ENCODE assay signal across 8 cellular contexts in the genomic region with DNA sequence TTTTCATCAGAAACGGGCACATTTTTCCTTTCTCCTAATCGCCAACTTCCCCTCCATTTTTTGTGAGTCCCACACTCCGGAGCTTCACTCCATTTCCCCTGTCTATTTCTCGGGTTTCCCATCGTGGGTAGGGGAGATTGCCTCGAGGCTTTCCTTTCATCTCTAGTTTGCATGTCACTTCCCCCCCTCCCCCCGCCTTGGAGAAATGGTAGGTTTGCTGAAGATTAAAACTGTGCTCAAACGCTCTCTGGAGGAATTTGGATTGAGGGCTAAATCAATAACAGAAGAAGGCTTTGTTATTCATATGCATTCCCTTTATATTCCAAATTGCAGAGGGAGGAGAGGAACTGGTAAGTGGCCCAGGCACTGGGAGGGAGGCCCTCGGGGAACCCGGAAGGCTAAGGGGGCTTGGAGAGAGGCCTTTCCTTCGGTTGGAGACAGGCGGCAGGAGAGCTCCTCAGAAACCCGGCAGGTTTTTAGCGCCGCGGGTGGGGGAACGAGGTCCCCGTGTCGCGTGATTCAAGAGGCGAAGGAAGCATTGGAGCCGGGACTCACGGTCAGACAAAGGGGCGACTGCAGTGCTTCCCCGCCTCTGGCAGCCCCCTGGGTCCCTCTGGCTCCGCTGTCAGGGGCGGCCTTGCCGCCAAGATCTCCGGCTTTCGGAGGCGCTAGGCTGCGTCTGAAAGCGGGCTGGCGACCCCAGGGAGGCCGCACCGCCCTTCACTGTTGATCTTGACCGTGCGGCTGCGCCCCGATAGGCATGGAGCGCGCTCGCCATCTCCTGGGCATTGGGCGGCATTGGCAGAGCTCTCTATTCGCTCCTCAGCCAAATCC. TPM values are rescaled to one million over a fixed set of nuclear protein-coding genes. Genes with fewer than 3 reads are reported as not detected.
DNase-seq lines count a peak whose midpoint lies in the region; ATAC-seq, FAIRE-seq and TF ChIP-seq lines count a peak whose summit lies in the region.

No MANE protein-coding gene starts in this region.

- peaks cover 18 to 78% of the 10 kb centered on the region in 2 donors for H3K27me3 ChIP-seq in small intestine (ENCODE audit: control insufficient read depth in 2 of 2, insufficient read depth in 2 of 2, low read length in 2 of 2)

- no peaks in the 10 kb centered on the region for H3K36me3 Mint-ChIP-seq in brain

- FAIRE-seq in small intestine (lab: Jason Lieb, UNC), result no peak

- no peaks in the 10 kb centered on the region for H3K9me3 ChIP-seq in small intestine (ENCODE audit: control insufficient read depth, low read depth)

- H3K4me3 Mint-ChIP-seq in brain, result peak overlapping the region; percentile 66 to 88 (median 71)

- H3K4me1 Mint-ChIP-seq in brain, result peaks cover 30% of the 10 kb centered on the region

- ATAC-seq in HG02571 (IDR thresholded peaks at IDR 0.05; ENCODE audit: unreplicated experiment), result peak; percentile 89

- peaks cover 0 to 19% (median 4%) of the 10 kb centered on the region in 5 experiments for H3K9me3 Mint-ChIP-seq in brain

- peak; percentile 91 to 95 for TF ChIP-seq CTCF in brain (conservative IDR thresholded peaks at IDR 0.05)

- WGBS in small intestine, 3 donors, result 0 to 2% (median 1%) methylated on average over 44 to 45 of the region's 45 CpGs

- peaks cover 98% of the 10 kb centered on the region for H3K27me3 Mint-ChIP-seq in brain

- H3K27ac Mint-ChIP-seq in brain, result no peak overlapping the region

- H3K4me3 ChIP-seq in small intestine (ENCODE audit: low read depth in 1 of 2, low read length in 2 of 2), result peak overlapping the region in 1 of 2 donors; percentile 48

- H3K4me1 ChIP-seq in small intestine (ENCODE audit: control insufficient read depth in 2 of 2, insufficient read depth in 1 of 2, low read depth in 1 of 2, low read length in 1 of 2), result peaks cover 0 to 3% of the 10 kb centered on the region in 2 donors

- DNase-seq in NCI-H1105 (lab: John Stamatoyannopoulos, UW) (peak; percentile 85), NCI-H1105 treated with DMSO at 0.1 percent for 48 hours (lab: John Stamatoyannopoulos, UW) (no peak), NCI-H1048 (lab: John Stamatoyannopoulos, UW) (peak; percentile 79), T-helper 2 cell (peak in 4 of 5 experiments; percentile 23 to 58 (median 40)), iPS-NIHi7 (ENCODE audit: extremely low spot score) (peak; percentile 82), small intestine (peak; percentile 62)

- H3K36me3 ChIP-seq in small intestine (ENCODE audit: control insufficient read depth in 2 of 2, insufficient read depth in 2 of 2, low read length in 2 of 2), result no peaks in the 10 kb centered on the region

- no peak overlapping the region for H3K27ac ChIP-seq in small intestine (ENCODE audit: low read depth in 1 of 2, low read length in 1 of 2)

RNA-seq across cellular contexts. Expression of a gene that starts 2.4 kb away (rescaled TPM):
- 1.3 TPM for polyA plus RNA-seq in brain (ENCODE audit: insufficient read depth, low read depth, low replicate concordance)
- polyA plus RNA-seq in small intestine, result not detected

RNA-seq across cellular contexts. Expression of a gene that starts 4.7 kb away (rescaled TPM):
- polyA plus RNA-seq in brain (ENCODE audit: insufficient read depth, low read depth, low replicate concordance) (9.8 TPM), small intestine (not detected)

RNA-seq across cellular contexts. Expression of a gene that starts 9.9 kb away (rescaled TPM):
- polyA plus RNA-seq in brain (ENCODE audit: insufficient read depth, low read depth, low replicate concordance) (5.1 TPM), small intestine (not detected)

RNA-seq across cellular contexts. Expression of a gene that starts 13.4 kb away (rescaled TPM):
- polyA plus RNA-seq in brain (ENCODE audit: insufficient read depth, low read depth, low replicate concordance) (0.14 TPM), small intestine (not detected)

RNA-seq across cellular contexts. Expression of a gene that starts 19.4 kb away (rescaled TPM):
- 17.2 TPM for polyA plus RNA-seq in brain (ENCODE audit: insufficient read depth, low read depth, low replicate concordance)
- under 1 TPM in 1 of 3 donors, not detected in 2; 0.09 TPM for polyA plus RNA-seq in small intestine

Comparison
In these comparisons a context has a peak if more than half of its experiments do, and no peak if none do; other contexts are left out.
1. RNA of a gene that starts 4.7 kb away (polyA plus RNA-seq): 9.8 TPM in brain (single experiment); not detected in small intestine; every median in the first group is over 10 times any median in the second.